1 cellular context compared by ENCODE assay signal in the genomic region with DNA sequence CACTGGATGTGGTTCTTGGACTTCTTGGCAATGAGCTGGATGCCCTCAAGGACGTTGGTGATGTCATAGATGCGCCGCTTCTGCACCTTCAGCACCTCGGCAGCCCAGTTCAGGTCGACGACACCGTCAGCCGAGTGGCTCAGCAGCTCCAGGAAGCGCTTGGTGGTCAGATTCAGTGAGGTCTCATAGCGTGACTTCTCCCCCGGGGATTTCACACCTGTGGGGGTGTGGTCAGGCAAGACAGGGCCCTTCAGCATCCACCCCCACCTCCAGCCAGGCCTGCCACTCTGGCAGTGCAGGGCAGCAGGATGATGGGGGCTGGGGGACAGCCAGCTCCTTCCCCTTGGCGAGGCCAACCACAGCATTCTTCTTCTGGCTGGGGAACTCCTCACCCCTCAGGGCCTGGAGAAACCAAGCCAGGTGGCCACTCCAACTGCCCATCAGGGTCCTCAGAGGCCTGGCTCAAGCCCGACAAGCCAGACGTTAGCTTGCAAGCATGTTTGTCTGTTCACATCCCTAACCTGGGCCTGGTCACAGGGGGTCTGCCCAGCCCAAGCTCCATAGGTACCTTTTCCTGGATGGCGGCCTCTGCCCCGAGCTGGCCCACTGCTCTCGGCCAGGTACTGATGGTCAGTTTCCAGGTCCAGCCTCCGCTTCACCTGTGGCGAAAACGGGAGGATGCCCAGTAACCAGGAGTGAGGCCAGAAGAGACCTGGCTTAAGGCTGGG.
A peak's percentile ranks its signal among the peaks of the same experiment; 100 is the strongest.
TF ChIP-seq lines count a peak whose summit lies in the region.

No MANE protein-coding gene starts in this region.

TF ChIP-seq in K562, 482 proteins besides CTCF, POLR2A, EP300 and RAD21:
- TF ChIP-seq ASH1L (IDR thresholded peaks at IDR 0.05; ENCODE audit: borderline replicate concordance, low read depth, partially characterized antibody) (no peak), RBFOX2 (IDR thresholded peaks at IDR 0.05; ENCODE audit: low read depth, low read length) (peak; percentile 40; the same call in 1 of the 2 replicates), ZNF274 (IDR thresholded peaks at IDR 0.05; ENCODE audit: borderline replicate concordance, low read depth, low read length) (peak; percentile 79; the same call in 1 of the 2 replicates), POLR2G (IDR thresholded peaks at IDR 0.05; ENCODE audit: low read depth, low read length) (peak; percentile 56; the same call in 1 of the 2 replicates), CTCFL (IDR thresholded peaks at IDR 0.05; ENCODE audit: borderline replicate concordance, insufficient read depth, low read depth, low read length, poor library complexity, severe bottlenecking) (no peak)
